ENCODE assay signal across 20 cellular contexts in genomic region chr14:36268957-36269734, GRCh38.
DNase-seq lines count a peak whose midpoint lies in the region; ATAC-seq lines count a peak whose summit lies in the region.
"Had no signal": no experiment of that assay in that cellular context is flagged by ENCODE, and none has a peak within 500 bp of the region (broad histone marks: within the 10 kb centered on the region; RNA-seq: fewer than 3 reads in every experiment).

No MANE protein-coding gene starts in this region.

- no peak for ATAC-seq in GM21717 (IDR thresholded peaks at IDR 0.05; ENCODE audit: unreplicated experiment)
- ATAC-seq: gastroesophageal sphincter, right lobe of liver had no signal

- DNase-seq in NCI-H146 (lab: John Stamatoyannopoulos, UW) (peak; percentile 23), NCI-H146 treated with DMSO at 0.1 percent for 48 hours (lab: John Stamatoyannopoulos, UW; ENCODE audit: unreplicated experiment) (no peak), NCI-H2227 (lab: John Stamatoyannopoulos, UW; ENCODE audit: unreplicated experiment) (peak; percentile 58), iPS DF 4.7 (ENCODE audit: extremely low read depth, low spot score) (peak; percentile 62), Kasumi-1 (lab: John Stamatoyannopoulos, UW) (no peak), NCI-H526 (lab: John Stamatoyannopoulos, UW) (no peak), RPMI8226 (no peak)
- DNase-seq: 8988T; activated CD4-positive, alpha-beta T cell treated with anti-CD3 and anti-CD28 coated beads for 1 hour; activated CD8-positive, alpha-beta memory T cell treated with anti-CD3 and anti-CD28 coated beads, Interleukin-2, amount 50 U/mL, for 48 hours; activated naive CD4-positive, alpha-beta T cell treated with Interleukin-2 at 50 U/mL for 16 hours; C1 segment of cervical spinal cord; midbrain; nucleus accumbens; right lobe of liver; stimulated activated CD4-positive, alpha-beta T cell treated with anti-CD3 and anti-CD28 coated beads, Interleukin-4, amount 100 ng/mL, for 1 hour; T-helper 9 cell; testis had no signal

Comparison
In these comparisons a context has a peak if more than half of its experiments do, and no peak if none do; other contexts are left out.
1. DNase-seq: peak in NCI-H146 (single experiment), NCI-H2227 (single experiment) and iPS DF 4.7 (single experiment); none in NCI-H146 treated with DMSO at 0.1 percent for 48 hours (single experiment), Kasumi-1 (0 of 2), NCI-H526 (0 of 2) and RPMI8226 (single experiment).